ENCODE assay signal across 8 cellular contexts in the genomic region with DNA sequence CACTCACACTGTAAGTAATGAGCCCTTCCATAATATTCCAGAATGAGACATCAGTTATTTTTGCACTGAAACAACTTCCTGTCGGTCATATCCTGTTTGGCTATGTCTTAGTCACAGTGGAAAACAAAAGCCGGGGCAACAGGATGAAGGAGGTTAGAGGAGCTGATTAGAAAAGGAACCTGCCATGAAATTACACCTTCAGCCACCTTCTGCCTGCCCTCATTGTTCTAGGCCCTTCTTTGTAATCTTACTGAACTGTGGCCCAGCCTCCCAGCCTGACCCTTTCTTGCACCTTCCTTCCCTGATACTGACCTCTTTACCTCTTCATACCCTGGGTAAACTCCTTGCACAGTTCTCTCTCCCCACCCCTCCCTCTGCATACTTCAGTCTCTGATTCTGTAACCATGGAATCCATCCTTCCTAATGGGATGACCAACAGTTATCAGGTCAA.
DNase-seq lines count a peak whose midpoint lies in the region; ATAC-seq, FAIRE-seq and TF ChIP-seq lines count a peak whose summit lies in the region.

No MANE protein-coding gene starts in this region.

- H3K27me3 ChIP-seq in lower lobe of right lung (ENCODE audit: low read depth): no peaks in the 10 kb centered on the region
- no peaks in the 10 kb centered on the region for H3K27me3 ChIP-seq in aorta (ENCODE audit: control insufficient read depth in 1 of 2, insufficient read depth in 2 of 2, low read length in 1 of 2)

- H3K27ac Mint-ChIP-seq in MCF 10A (ENCODE audit: low read depth, unreplicated experiment): peak overlapping the region; percentile 74

- H3K27me3 Mint-ChIP-seq in MCF 10A (ENCODE audit: insufficient read depth, unreplicated experiment): no peaks in the 10 kb centered on the region

- H3K9me3 ChIP-seq in lower lobe of right lung (no peaks in the 10 kb centered on the region), aorta (ENCODE audit: control insufficient read depth, low read length) (no peaks in the 10 kb centered on the region)

- no TSS peak for BruUV-seq in MCF 10A (replicated peaks; lab: Mats Ljungman, UMichigan)

- peaks cover 21% of the 10 kb centered on the region for H3K4me1 ChIP-seq in lower lobe of right lung
- H3K4me1 ChIP-seq in aorta (ENCODE audit: control insufficient read depth in 1 of 2, insufficient read depth in 2 of 2, low read length in 2 of 2): no peaks in the 10 kb centered on the region

- no peaks in the 10 kb centered on the region for H3K9me3 Mint-ChIP-seq in MCF 10A (ENCODE audit: unreplicated experiment)

- intact Hi-C loops in MCF 10A (cut with micrococcal nuclease): no loop called here
- intact Hi-C loops in lower lobe of right lung (cut with DNase I): no loop called here
- intact Hi-C loops in aorta (cut with DNase I): no loop called here

- POLR2A ChIA-PET in MCF 10A (lab: Yijun Ruan, JAX): interaction anchor here (1.1 to 1.2 kb wide), 2 partner anchors 11 to 21 kb away, joined by 3 to 5 read pairs; no protein-coding TSS in a partner anchor

- FAIRE-seq in RCC 7860 (lab: Jason Lieb, UNC): peak; percentile 35

- 17 to 29% methylated on average over 2 of the region's 2 CpGs for WGBS in aorta, 2 donors

- H3K36me3 Mint-ChIP-seq in MCF 10A (ENCODE audit: insufficient read depth, unreplicated experiment): peaks cover 18% of the 10 kb centered on the region

- peak; percentile 61 for DNase-seq in RCC 7860 (ENCODE audit: low spot score)
- DNase-seq in MCF 10A (ENCODE audit: unreplicated experiment): peak; percentile 51
- no peak for DNase-seq in lower lobe of right lung
- no peak for DNase-seq in aorta
- no peak for DNase-seq in DMS79 (lab: John Stamatoyannopoulos, UW)

- peak; percentile 72 for ATAC-seq in GM18502 (IDR thresholded peaks at IDR 0.05; ENCODE audit: poor library complexity, unreplicated experiment)
- peak; percentile 56 to 63 for ATAC-seq in lower lobe of right lung
- ATAC-seq in aorta (ENCODE audit: low FRiP score): peak; percentile 71
- no peak for ATAC-seq in GM18873 (IDR thresholded peaks at IDR 0.05; ENCODE audit: low FRiP score, unreplicated experiment)
- no peak for ATAC-seq in GM18498 (IDR thresholded peaks at IDR 0.05; ENCODE audit: unreplicated experiment)

- CTCF ChIA-PET in MCF 10A (lab: Yijun Ruan, JAX): interaction anchor here (0.6 to 1.0 kb wide), 2 partner anchors 124 to 424 kb away, joined by 3 to 4 read pairs; no protein-coding TSS in a partner anchor

- TF ChIP-seq CTCF in MCF 10A (IDR thresholded peaks at IDR 0.05; ENCODE audit: unreplicated experiment) (no peak), lower lobe of right lung (IDR thresholded peaks at IDR 0.05) (no peak)

- H3K4me1 Mint-ChIP-seq in MCF 10A (ENCODE audit: insufficient read depth, unreplicated experiment): peaks cover 25% of the 10 kb centered on the region

- no peak overlapping the region for H3K4me3 Mint-ChIP-seq in MCF 10A (ENCODE audit: unreplicated experiment)

- H3K36me3 ChIP-seq in lower lobe of right lung (peaks cover 18% of the 10 kb centered on the region), aorta (ENCODE audit: control insufficient read depth in 1 of 2, insufficient read depth in 2 of 2, low read length in 1 of 2) (peaks cover 0 to 4% of the 10 kb centered on the region in 2 donors)

- H3K27ac ChIP-seq in lower lobe of right lung (peak overlapping the region; percentile 65), aorta (ENCODE audit: low read depth in 1 of 2, low read length in 2 of 2) (peak overlapping the region in 1 of 2 donors; percentile 4)

- H3K4me3 ChIP-seq in lower lobe of right lung (no peak overlapping the region), aorta (ENCODE audit: low read length in 2 of 2) (no peak overlapping the region)

Comparison
In these comparisons a context has a peak if more than half of its experiments do, and no peak if none do; other contexts are left out.
1. ATAC-seq: peak in GM18502 (single experiment), lower lobe of right lung (2 of 2) and aorta (single experiment); none in GM18873 (single experiment) and GM18498 (single experiment).
2. DNase-seq: peak in RCC 7860 (single experiment) and MCF 10A (single experiment); none in lower lobe of right lung (single experiment), aorta (0 of 2) and DMS79 (single experiment).